Comparison of ENCODE assay signal across 2 cellular contexts in the genomic region with DNA sequence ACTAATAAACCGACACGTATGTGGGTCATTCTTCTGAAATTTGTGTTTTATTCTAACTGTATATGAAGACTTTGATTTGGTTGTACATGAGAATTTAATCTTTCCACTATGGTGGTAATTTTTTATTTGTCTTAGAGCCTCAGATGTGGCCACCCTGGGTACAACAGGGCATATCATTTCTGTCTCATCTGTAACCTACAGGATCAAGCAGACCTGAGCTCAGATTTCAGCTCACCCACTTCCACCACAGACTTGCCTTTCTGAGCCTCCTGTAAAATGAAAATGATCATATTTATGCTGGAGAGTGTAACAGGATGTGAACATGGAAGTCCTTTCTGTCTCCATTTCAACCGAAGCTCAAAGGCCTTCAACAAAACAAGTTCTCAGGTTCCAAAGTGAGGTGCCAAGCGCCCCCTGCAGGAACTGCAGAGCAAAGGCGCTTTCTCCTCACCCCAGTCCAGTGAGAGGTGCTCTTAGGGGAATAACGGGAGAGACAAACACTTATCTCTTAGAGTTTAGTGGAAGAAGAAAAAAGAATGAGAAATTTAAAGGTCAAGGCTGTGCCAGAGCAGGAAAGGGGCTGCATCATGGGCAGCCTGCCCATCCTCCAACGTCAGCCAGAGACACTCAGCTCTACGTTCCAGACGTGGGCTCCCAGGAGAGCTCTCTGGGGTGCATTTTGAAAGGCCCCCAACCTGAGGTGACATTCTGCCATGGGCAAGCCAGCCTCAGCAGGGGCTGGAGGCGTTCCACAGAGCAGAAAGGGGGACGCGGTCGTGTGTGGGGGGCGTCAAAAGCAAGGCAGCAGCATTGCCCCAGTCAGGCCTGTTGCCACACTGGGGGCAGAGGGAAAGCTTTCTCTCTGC.
TF ChIP-seq lines count a peak whose summit lies in the region.

No MANE protein-coding gene starts in this region.

TF ChIP-seq in GM12878, 131 proteins besides CTCF, POLR2A, EP300 and RAD21:
- TF ChIP-seq, protein P1, sequence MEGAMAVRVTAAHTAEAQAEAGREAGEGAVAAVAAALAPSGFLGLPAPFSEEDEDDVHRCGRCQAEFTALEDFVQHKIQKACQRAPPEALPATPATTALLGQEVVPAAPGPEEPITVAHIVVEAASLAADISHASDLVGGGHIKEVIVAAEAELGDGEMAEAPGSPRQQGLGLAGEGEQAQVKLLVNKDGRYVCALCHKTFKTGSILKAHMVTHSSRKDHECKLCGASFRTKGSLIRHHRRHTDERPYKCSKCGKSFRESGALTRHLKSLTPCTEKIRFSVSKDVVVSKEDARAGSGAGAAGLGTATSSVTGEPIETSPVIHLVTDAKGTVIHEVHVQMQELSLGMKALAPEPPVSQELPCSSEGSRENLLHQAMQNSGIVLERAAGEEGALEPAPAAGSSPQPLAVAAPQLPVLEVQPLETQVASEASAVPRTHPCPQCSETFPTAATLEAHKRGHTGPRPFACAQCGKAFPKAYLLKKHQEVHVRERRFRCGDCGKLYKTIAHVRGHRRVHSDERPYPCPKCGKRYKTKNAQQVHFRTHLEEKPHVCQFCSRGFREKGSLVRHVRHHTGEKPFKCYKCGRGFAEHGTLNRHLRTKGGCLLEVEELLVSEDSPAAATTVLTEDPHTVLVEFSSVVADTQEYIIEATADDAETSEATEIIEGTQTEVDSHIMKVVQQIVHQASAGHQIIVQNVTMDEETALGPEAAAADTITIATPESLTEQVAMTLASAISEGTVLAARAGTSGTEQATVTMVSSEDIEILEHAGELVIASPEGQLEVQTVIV (IDR thresholded peaks at IDR 0.05; ENCODE audit: borderline replicate concordance, partially characterized antibody), result no peak
- no peak for TF ChIP-seq SKIL (IDR thresholded peaks at IDR 0.05; ENCODE audit: low read depth, poor library complexity, severe bottlenecking)
- TF ChIP-seq YY1 (IDR thresholded peaks at IDR 0.05; ENCODE audit: low read depth, low read length), result 0 out of 2 replicates have a peak, but pooled peaks have one; percentile 33
- TF ChIP-seq SMC3 (IDR thresholded peaks at IDR 0.05; ENCODE audit: borderline replicate concordance, low read length), result peak; percentile 57

TF ChIP-seq in HepG2, 621 proteins besides CTCF, POLR2A, EP300 and RAD21 (continues in another document):
- TF ChIP-seq UBTF (CRISPR knock-in tag; IDR thresholded peaks at IDR 0.05) (0 out of 2 replicates have a peak, but pooled peaks have one; percentile 20), ZNF543 (CRISPR knock-in tag; IDR thresholded peaks at IDR 0.05) (no peak; the same call in 1 of the 2 replicates), HNF1B (CRISPR knock-in tag; IDR thresholded peaks at IDR 0.05) (peak; percentile 73), CEBPG (CRISPR knock-in tag; IDR thresholded peaks at IDR 0.05) (0 out of 2 replicates have a peak, but pooled peaks have one; percentile 17), MYC (CRISPR knock-in tag; IDR thresholded peaks at IDR 0.05; ENCODE audit: borderline replicate concordance) (no peak), IKZF4 (CRISPR knock-in tag; IDR thresholded peaks at IDR 0.05; ENCODE audit: borderline replicate concordance, low read depth, not compliant biosample characterization) (no peak), ZMYM3 (CRISPR knock-in tag; IDR thresholded peaks at IDR 0.05) (peak; percentile 64; the same call in 1 of the 2 replicates), ZMAT5 (CRISPR knock-in tag; IDR thresholded peaks at IDR 0.05; ENCODE audit: borderline replicate concordance, low read depth) (no peak), MTF2 (CRISPR knock-in tag; IDR thresholded peaks at IDR 0.05; ENCODE audit: borderline replicate concordance) (no peak), ATRX (CRISPR knock-in tag; IDR thresholded peaks at IDR 0.05; ENCODE audit: borderline replicate concordance) (no peak), NAIF1 (CRISPR knock-in tag; IDR thresholded peaks at IDR 0.05; ENCODE audit: borderline replicate concordance) (0 out of 2 replicates have a peak, but pooled peaks have one; percentile 23), ZNF101 (CRISPR knock-in tag; IDR thresholded peaks at IDR 0.05; ENCODE audit: borderline replicate concordance, low read depth) (no peak), ZNF558 (CRISPR knock-in tag; IDR thresholded peaks at IDR 0.05; ENCODE audit: borderline replicate concordance) (no peak), PHF21A (CRISPR knock-in tag; IDR thresholded peaks at IDR 0.05) (no peak), POGK (CRISPR knock-in tag; conservative IDR thresholded peaks at IDR 0.05) (no peak), PRPF4 (IDR thresholded peaks at IDR 0.05; ENCODE audit: low read depth, low read length, poor library complexity, severe bottlenecking) (no peak), ISX (CRISPR knock-in tag; conservative IDR thresholded peaks at IDR 0.05) (no peak), ZFX (CRISPR knock-in tag; IDR thresholded peaks at IDR 0.05; ENCODE audit: low read depth) (peak; percentile 69), XRCC5 (optimal IDR thresholded peaks at IDR 0.05; ENCODE audit: low read length) (peak; percentile 80), MTA1 (CRISPR knock-in tag; IDR thresholded peaks at IDR 0.05; ENCODE audit: borderline replicate concordance) (no peak), ZFP1 (CRISPR knock-in tag; IDR thresholded peaks at IDR 0.05) (0 out of 2 replicates have a peak, but pooled peaks have one; percentile 21)
- TF ChIP-seq, protein P2, sequence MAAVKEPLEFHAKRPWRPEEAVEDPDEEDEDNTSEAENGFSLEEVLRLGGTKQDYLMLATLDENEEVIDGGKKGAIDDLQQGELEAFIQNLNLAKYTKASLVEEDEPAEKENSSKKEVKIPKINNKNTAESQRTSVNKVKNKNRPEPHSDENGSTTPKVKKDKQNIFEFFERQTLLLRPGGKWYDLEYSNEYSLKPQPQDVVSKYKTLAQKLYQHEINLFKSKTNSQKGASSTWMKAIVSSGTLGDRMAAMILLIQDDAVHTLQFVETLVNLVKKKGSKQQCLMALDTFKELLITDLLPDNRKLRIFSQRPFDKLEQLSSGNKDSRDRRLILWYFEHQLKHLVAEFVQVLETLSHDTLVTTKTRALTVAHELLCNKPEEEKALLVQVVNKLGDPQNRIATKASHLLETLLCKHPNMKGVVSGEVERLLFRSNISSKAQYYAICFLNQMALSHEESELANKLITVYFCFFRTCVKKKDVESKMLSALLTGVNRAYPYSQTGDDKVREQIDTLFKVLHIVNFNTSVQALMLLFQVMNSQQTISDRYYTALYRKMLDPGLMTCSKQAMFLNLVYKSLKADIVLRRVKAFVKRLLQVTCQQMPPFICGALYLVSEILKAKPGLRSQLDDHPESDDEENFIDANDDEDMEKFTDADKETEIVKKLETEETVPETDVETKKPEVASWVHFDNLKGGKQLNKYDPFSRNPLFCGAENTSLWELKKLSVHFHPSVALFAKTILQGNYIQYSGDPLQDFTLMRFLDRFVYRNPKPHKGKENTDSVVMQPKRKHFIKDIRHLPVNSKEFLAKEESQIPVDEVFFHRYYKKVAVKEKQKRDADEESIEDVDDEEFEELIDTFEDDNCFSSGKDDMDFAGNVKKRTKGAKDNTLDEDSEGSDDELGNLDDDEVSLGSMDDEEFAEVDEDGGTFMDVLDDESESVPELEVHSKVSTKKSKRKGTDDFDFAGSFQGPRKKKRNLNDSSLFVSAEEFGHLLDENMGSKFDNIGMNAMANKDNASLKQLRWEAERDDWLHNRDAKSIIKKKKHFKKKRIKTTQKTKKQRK (IDR thresholded peaks at IDR 0.05; ENCODE audit: low read length), result no peak
- TF ChIP-seq, protein P3, sequence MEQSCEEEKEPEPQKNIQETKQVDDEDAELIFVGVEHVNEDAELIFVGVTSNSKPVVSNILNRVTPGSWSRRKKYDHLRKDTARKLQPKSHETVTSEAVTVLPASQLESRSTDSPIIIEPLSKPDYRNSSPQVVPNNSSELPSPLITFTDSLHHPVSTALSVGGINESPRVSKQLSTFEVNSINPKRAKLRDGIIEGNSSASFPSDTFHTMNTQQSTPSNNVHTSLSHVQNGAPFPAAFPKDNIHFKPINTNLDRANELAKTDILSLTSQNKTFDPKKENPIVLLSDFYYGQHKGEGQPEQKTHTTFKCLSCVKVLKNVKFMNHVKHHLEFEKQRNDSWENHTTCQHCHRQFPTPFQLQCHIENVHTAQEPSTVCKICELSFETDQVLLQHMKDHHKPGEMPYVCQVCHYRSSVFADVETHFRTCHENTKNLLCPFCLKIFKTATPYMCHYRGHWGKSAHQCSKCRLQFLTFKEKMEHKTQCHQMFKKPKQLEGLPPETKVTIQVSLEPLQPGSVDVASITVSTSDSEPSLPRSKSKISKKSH (CRISPR knock-in tag; IDR thresholded peaks at IDR 0.05; ENCODE audit: borderline replicate concordance), result 0 out of 2 replicates have a peak, but pooled peaks have one; percentile 50
- TF ChIP-seq, protein P4, sequence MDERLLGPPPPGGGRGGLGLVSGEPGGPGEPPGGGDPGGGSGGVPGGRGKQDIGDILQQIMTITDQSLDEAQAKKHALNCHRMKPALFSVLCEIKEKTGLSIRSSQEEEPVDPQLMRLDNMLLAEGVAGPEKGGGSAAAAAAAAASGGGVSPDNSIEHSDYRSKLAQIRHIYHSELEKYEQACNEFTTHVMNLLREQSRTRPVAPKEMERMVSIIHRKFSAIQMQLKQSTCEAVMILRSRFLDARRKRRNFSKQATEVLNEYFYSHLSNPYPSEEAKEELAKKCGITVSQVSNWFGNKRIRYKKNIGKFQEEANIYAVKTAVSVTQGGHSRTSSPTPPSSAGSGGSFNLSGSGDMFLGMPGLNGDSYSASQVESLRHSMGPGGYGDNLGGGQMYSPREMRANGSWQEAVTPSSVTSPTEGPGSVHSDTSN (CRISPR knock-in tag; IDR thresholded peaks at IDR 0.05), result no peak
- TF ChIP-seq, protein P5, sequence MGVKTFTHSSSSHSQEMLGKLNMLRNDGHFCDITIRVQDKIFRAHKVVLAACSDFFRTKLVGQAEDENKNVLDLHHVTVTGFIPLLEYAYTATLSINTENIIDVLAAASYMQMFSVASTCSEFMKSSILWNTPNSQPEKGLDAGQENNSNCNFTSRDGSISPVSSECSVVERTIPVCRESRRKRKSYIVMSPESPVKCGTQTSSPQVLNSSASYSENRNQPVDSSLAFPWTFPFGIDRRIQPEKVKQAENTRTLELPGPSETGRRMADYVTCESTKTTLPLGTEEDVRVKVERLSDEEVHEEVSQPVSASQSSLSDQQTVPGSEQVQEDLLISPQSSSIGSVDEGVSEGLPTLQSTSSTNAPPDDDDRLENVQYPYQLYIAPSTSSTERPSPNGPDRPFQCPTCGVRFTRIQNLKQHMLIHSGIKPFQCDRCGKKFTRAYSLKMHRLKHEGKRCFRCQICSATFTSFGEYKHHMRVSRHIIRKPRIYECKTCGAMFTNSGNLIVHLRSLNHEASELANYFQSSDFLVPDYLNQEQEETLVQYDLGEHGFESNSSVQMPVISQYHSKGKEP (CRISPR knock-in tag; IDR thresholded peaks at IDR 0.05), result no peak
